Comparison of ENCODE assay signal across 25 cellular contexts in genomic region chr13:80463673-80464352, GRCh38.
DNase-seq lines count a peak whose midpoint lies in the region; ATAC-seq and TF ChIP-seq lines count a peak whose summit lies in the region.
"Had no signal": no experiment of that assay in that cellular context is flagged by ENCODE, and none has a peak within 500 bp of the region (broad histone marks: within the 10 kb centered on the region; RNA-seq: fewer than 3 reads in every experiment).

No MANE protein-coding gene starts in this region.

- H3K36me3 ChIP-seq in PC-3 (ENCODE audit: low read depth, low read length) (no peaks in the 10 kb centered on the region), breast epithelium (no peaks in the 10 kb centered on the region), cardiac muscle cell (no peaks in the 10 kb centered on the region)
- H3K36me3 ChIP-seq: lower lobe of right lung, neutrophil, transverse colon had no signal

- H3K4me3 ChIP-seq in PC-3 (ENCODE audit: low read length) (no peak overlapping the region), breast epithelium (no peak overlapping the region), cardiac muscle cell (no peak overlapping the region)
- H3K4me3 ChIP-seq: lower lobe of right lung, transverse colon had no signal

- ATAC-seq in PC-3 = no peak
- no peak for ATAC-seq in GM21825 (IDR thresholded peaks at IDR 0.05; ENCODE audit: unreplicated experiment)
- ATAC-seq: activated CD8-positive, alpha-beta memory T cell treated with anti-CD3 and anti-CD28 coated beads, Interleukin-2, amount 10 ng/mL, durations not matched to agents 7 days and 5 days; lower lobe of right lung; stimulated activated naive CD8-positive, alpha-beta T cell treated with anti-CD3 and anti-CD28 coated beads, Interleukin-15, amount 100 ng/mL, for 72 hours had no signal

- no peaks in the 10 kb centered on the region for H3F3A ChIP-seq in PC-3 (ENCODE audit: low read length, unreplicated experiment)

- H3K9me3 ChIP-seq in PC-3 (ENCODE audit: low read length) (no peaks in the 10 kb centered on the region), breast epithelium (no peaks in the 10 kb centered on the region), cardiac muscle cell (ENCODE audit: low read depth) (no peaks in the 10 kb centered on the region)
- H3K9me3 ChIP-seq: lower lobe of right lung, neutrophil, SK-N-SH, transverse colon had no signal

- no peak for TF ChIP-seq POLR2A in breast epithelium (IDR thresholded peaks at IDR 0.05)

- H2AFZ ChIP-seq in PC-3 (ENCODE audit: low read length) = no peak overlapping the region

- POLR2A ChIA-PET in PC-3 (lab: Charles Lee; ENCODE audit: unreplicated experiment) = no interaction called here

- H3K79me2 ChIP-seq in PC-3 (ENCODE audit: low read length) = no peaks in the 10 kb centered on the region

- TF ChIP-seq CTCF in PC-3 (conservative IDR thresholded peaks at IDR 0.05; ENCODE audit: low read depth, low read length) = no peak
- no peak for TF ChIP-seq CTCF in breast epithelium (IDR thresholded peaks at IDR 0.05)
- no peak for TF ChIP-seq CTCF in cardiac muscle cell (IDR thresholded peaks at IDR 0.05; ENCODE audit: low read depth, low read length)

- H3K9me2 ChIP-seq in PC-3 (replicated peaks; ENCODE audit: low read length) = no peaks in the 10 kb centered on the region
- H3K9me2 ChIP-seq: SK-N-SH had no signal

- CTCF ChIA-PET in PC-3 (lab: Charles Lee) = no interaction called here

- H3K4me2 ChIP-seq in PC-3 (ENCODE audit: low read length) = no peak overlapping the region
- H3K4me2 ChIP-seq: SK-N-SH had no signal

- DNase-seq in PC-3 (peak; percentile 22), breast epithelium (ENCODE audit: low spot score in 2 of 2) (peak in 1 of 2 donors; percentile 61), cardiac muscle cell (ENCODE audit: low read depth in 1 of 2, low spot score in 1 of 2) (peak; percentile 5 to 43), renal cortical epithelial cell (ENCODE audit: low read depth) (peak; percentile 25), EL (no peak), hypothalamus (lab: John Stamatoyannopoulos, UW) (no peak)
- DNase-seq: activated CD4-positive, alpha-beta T cell treated with anti-CD3 and anti-CD28 coated beads, Interleukin-2, amount 10 ng/mL, durations not matched to agents 24 days and 14 days; activated CD8-positive, alpha-beta memory T cell treated with anti-CD3 and anti-CD28 coated beads, Interleukin-2, amount 10 ng/mL, durations not matched to agents 7 days and 5 days; activated naive CD4-positive, alpha-beta T cell treated with anti-CD3 and anti-CD28 coated beads, Interleukin-2, amount 50 U/mL, for 16 hours; anterior cingulate cortex; CD8-positive, alpha-beta memory T cell; DMS79; endodermal cell; KG1; lower lobe of right lung; MV-4-11; NCI-H1694 treated with DMSO at 0.1 percent for 48 hours; NCI-H446 treated with DMSO at 0.1 percent for 48 hours; NK-92 treated with Interleukin-12 subunit alpha and Interleukin-12 subunit beta, amount 100 ng/mL, for 24 hours; SK-N-SH; stimulated activated naive CD8-positive, alpha-beta T cell treated with anti-CD3 and anti-CD28 coated beads, Interleukin-15, amount 100 ng/mL, for 72 hours; transverse colon had no signal

- no TSS peak for BruUV-seq in PC-3 (replicated peaks; lab: Mats Ljungman, UMichigan)

- H3K4me1 ChIP-seq in PC-3 (ENCODE audit: insufficient read depth, low read length) (0 out of 2 replicates have a peak, but pooled peaks cover under 1% of the 10 kb centered on the region), breast epithelium (peaks cover 2 to 3% of the 10 kb centered on the region in 2 donors), cardiac muscle cell (ENCODE audit: low read depth) (no peaks in the 10 kb centered on the region)
- H3K4me1 ChIP-seq: lower lobe of right lung, transverse colon had no signal

- no peaks in the 10 kb centered on the region for H3K27me3 ChIP-seq in PC-3 (ENCODE audit: low read length)
- no peaks in the 10 kb centered on the region for H3K27me3 ChIP-seq in breast epithelium
- H3K27me3 ChIP-seq in cardiac muscle cell = no peaks in the 10 kb centered on the region
- H3K27me3 ChIP-seq: neutrophil, transverse colon had no signal

- no peak overlapping the region for H3K27ac ChIP-seq in PC-3 (ENCODE audit: low read length)
- H3K27ac ChIP-seq in breast epithelium = peak overlapping the region; percentile 33 to 60
- no peak overlapping the region for H3K27ac ChIP-seq in cardiac muscle cell
- H3K27ac ChIP-seq: lower lobe of right lung, neutrophil, transverse colon, VCaP had no signal

- intact Hi-C loops in PC-3 (cut with micrococcal nuclease) = no loop called here
- intact Hi-C loops in breast epithelium (cut with DNase I; ENCODE audit: low total_unique reads) = no loop called here

- H3K9ac ChIP-seq in PC-3 (ENCODE audit: low read length) = no peak overlapping the region
- H3K9ac ChIP-seq: SK-N-SH had no signal

- no peaks in the 10 kb centered on the region for H4K20me1 ChIP-seq in PC-3 (ENCODE audit: low read length)

Comparison
In these comparisons a context has a peak if more than half of its experiments do, and no peak if none do; other contexts are left out.
1. DNase-seq: peak in PC-3 (single experiment), cardiac muscle cell (2 of 2) and renal cortical epithelial cell (single experiment); none in EL (single experiment) and hypothalamus (0 of 51).
2. H3K27ac ChIP-seq: peak in breast epithelium (2 of 2); none in PC-3 (single experiment) and cardiac muscle cell (single experiment).